ENCODE assay signal across 31 cellular contexts in genomic region chr18:75624836-75625235, GRCh38.
"Had no signal": no experiment of that assay in that cellular context is flagged by ENCODE, and none has a peak within 500 bp of the region (broad histone marks: within the 10 kb centered on the region; RNA-seq: fewer than 3 reads in every experiment).

No MANE protein-coding gene starts in this region.

- H3K27ac ChIP-seq: brain microvascular endothelial cell, esophagus squamous epithelium, gastroesophageal sphincter, neutrophil, pancreas, psoas muscle, right atrium auricular region, thyroid gland, upper lobe of right lung had no signal

- H3K27ac Mint-ChIP-seq: activated CD4-positive, alpha-beta T cell treated with anti-CD3 and anti-CD28 coated beads, Interleukin-2, amount 10 ng/mL, durations not matched to agents 7 days and 5 days; activated CD8-positive, alpha-beta memory T cell treated with anti-CD3 and anti-CD28 coated beads, Interleukin-2, amount 10 ng/mL, durations not matched to agents 7 days and 5 days; activated CD8-positive, alpha-beta T cell treated with anti-CD3 and anti-CD28 coated beads for 36 hours; activated naive CD4-positive, alpha-beta T cell treated with anti-CD3 and anti-CD28 coated beads, Interleukin-2, amount 10 ng/mL, durations not matched to agents 7 days and 5 days; activated naive CD8-positive, alpha-beta T cell treated with anti-CD3 and anti-CD28 coated beads, Interleukin-2, amount 50 U/mL, for 24 hours; natural killer cell treated with Interleukin-12 subunit alpha and Interleukin-12 subunit beta and Interleukin-15 and Interleukin-18, amount 100 ng/mL, for 72 hours; stimulated activated naive CD8-positive, alpha-beta T cell treated with anti-CD3 and anti-CD28 coated beads, Interleukin-15, Interleukin-2, amounts not matched to agents 100 ng/mL and 50 ng/mL, for 24 hours; T-helper 17 cell had no signal

- H3K4me1 ChIP-seq: esophagus squamous epithelium, gastroesophageal sphincter, pancreas, psoas muscle, right atrium auricular region, thyroid gland, upper lobe of right lung had no signal

- H3K27me3 Mint-ChIP-seq: activated CD4-positive, alpha-beta T cell treated with anti-CD3 and anti-CD28 coated beads, Interleukin-2, amount 10 ng/mL, durations not matched to agents 7 days and 5 days; activated CD8-positive, alpha-beta memory T cell treated with anti-CD3 and anti-CD28 coated beads, Interleukin-2, amount 10 ng/mL, durations not matched to agents 7 days and 5 days; central memory CD8-positive, alpha-beta T cell had no signal

- H3K4me3 ChIP-seq: esophagus squamous epithelium, gastroesophageal sphincter, pancreas, psoas muscle, right atrium auricular region, thyroid gland, upper lobe of right lung had no signal

- FAIRE-seq: colon, islet of Langerhans, pancreas had no signal

- H3K27me3 ChIP-seq: brain microvascular endothelial cell, esophagus squamous epithelium, gastroesophageal sphincter, neutrophil, pancreas, right atrium auricular region, thyroid gland, upper lobe of right lung had no signal

- H3K4me1 Mint-ChIP-seq: activated CD4-positive, alpha-beta T cell treated with anti-CD3 and anti-CD28 coated beads, Interleukin-2, amount 10 ng/mL, durations not matched to agents 7 days and 5 days; activated CD8-positive, alpha-beta memory T cell treated with anti-CD3 and anti-CD28 coated beads, Interleukin-2, amount 10 ng/mL, durations not matched to agents 7 days and 5 days; activated naive CD4-positive, alpha-beta T cell treated with anti-CD3 and anti-CD28 coated beads, Interleukin-2, amount 10 ng/mL, durations not matched to agents 7 days and 5 days; activated naive CD8-positive, alpha-beta T cell treated with anti-CD3 and anti-CD28 coated beads, Interleukin-2, amount 50 U/mL, for 24 hours; central memory CD8-positive, alpha-beta T cell; T-helper 17 cell had no signal

- DNase-seq: activated CD4-positive, alpha-beta T cell treated with anti-CD3 and anti-CD28 coated beads, Interleukin-2, amount 10 ng/mL, durations not matched to agents 7 days and 5 days; activated CD8-positive, alpha-beta memory T cell treated with anti-CD3 and anti-CD28 coated beads, Interleukin-2, amount 10 ng/mL, durations not matched to agents 7 days and 5 days; activated CD8-positive, alpha-beta T cell treated with anti-CD3 and anti-CD28 coated beads for 36 hours; activated effector memory CD4-positive, alpha-beta T cell treated with anti-CD3 and anti-CD28 coated beads, Interleukin-2, amount 50 U/mL, for 16 hours; activated naive CD4-positive, alpha-beta T cell treated with anti-CD3 and anti-CD28 coated beads, Interleukin-2, amount 10 ng/mL, durations not matched to agents 7 days and 5 days; activated naive CD8-positive, alpha-beta T cell treated with anti-CD3 and anti-CD28 coated beads, Interleukin-2, amount 50 U/mL, for 24 hours; activated T-cell treated with anti-CD3 and anti-CD28 coated beads for 4 hours; anterior cingulate cortex; brain microvascular endothelial cell; esophagus squamous epithelium; head of caudate nucleus; hypothalamus; left ventricle myocardium superior; mammary epithelial cell; midbrain; pancreas; psoas muscle; stimulated activated CD4-positive, alpha-beta T cell treated with anti-CD3 and anti-CD28 coated beads, Interleukin-12 subunit alpha, Interleukin-12 subunit beta, amount 100 ng/mL, for 4 hours; stimulated activated CD4-positive, alpha-beta T cell treated with anti-CD3 and anti-CD28 coated beads, Interleukin-4, amount 100 ng/mL, for 4 hours; substantia nigra; T-helper 17 cell; thyroid gland; upper lobe of right lung had no signal

- H3K9me3 Mint-ChIP-seq: activated CD4-positive, alpha-beta T cell treated with anti-CD3 and anti-CD28 coated beads, Interleukin-2, amount 10 ng/mL, durations not matched to agents 7 days and 5 days; activated CD8-positive, alpha-beta T cell treated with anti-CD3 and anti-CD28 coated beads for 36 hours; activated naive CD4-positive, alpha-beta T cell treated with anti-CD3 and anti-CD28 coated beads, Interleukin-2, amount 10 ng/mL, durations not matched to agents 7 days and 5 days; activated naive CD8-positive, alpha-beta T cell treated with anti-CD3 and anti-CD28 coated beads, Interleukin-2, amount 50 U/mL, for 24 hours; central memory CD8-positive, alpha-beta T cell; natural killer cell treated with Interleukin-12 subunit alpha and Interleukin-12 subunit beta and Interleukin-15 and Interleukin-18, amount 100 ng/mL, for 72 hours had no signal

- H3K36me3 Mint-ChIP-seq: activated CD8-positive, alpha-beta memory T cell treated with anti-CD3 and anti-CD28 coated beads, Interleukin-2, amount 10 ng/mL, durations not matched to agents 7 days and 5 days; activated naive CD4-positive, alpha-beta T cell treated with anti-CD3 and anti-CD28 coated beads, Interleukin-2, amount 10 ng/mL, durations not matched to agents 7 days and 5 days; natural killer cell treated with Interleukin-12 subunit alpha and Interleukin-12 subunit beta and Interleukin-15 and Interleukin-18, amount 100 ng/mL, for 72 hours had no signal

- ATAC-seq: activated CD8-positive, alpha-beta memory T cell treated with anti-CD3 and anti-CD28 coated beads, Interleukin-2, amount 10 ng/mL, durations not matched to agents 7 days and 5 days; activated CD8-positive, alpha-beta T cell treated with anti-CD3 and anti-CD28 coated beads for 36 hours; activated naive CD8-positive, alpha-beta T cell treated with anti-CD3 and anti-CD28 coated beads, Interleukin-2, amount 50 U/mL, for 24 hours; gastroesophageal sphincter; left ventricle myocardium superior; natural killer cell treated with Interleukin-12 subunit alpha and Interleukin-12 subunit beta and Interleukin-15 and Interleukin-18, amount 100 ng/mL, for 72 hours; pancreas; psoas muscle; T-helper 17 cell; upper lobe of right lung had no signal

- H3K9me3 ChIP-seq: esophagus squamous epithelium, gastroesophageal sphincter, neutrophil, pancreas, psoas muscle, right atrium auricular region, thyroid gland, upper lobe of right lung had no signal

- H3K36me3 ChIP-seq: brain microvascular endothelial cell, esophagus squamous epithelium, gastroesophageal sphincter, neutrophil, pancreas, right atrium auricular region, thyroid gland, upper lobe of right lung had no signal

- H3K4me3 Mint-ChIP-seq: activated CD4-positive, alpha-beta T cell treated with anti-CD3 and anti-CD28 coated beads, Interleukin-2, amount 10 ng/mL, durations not matched to agents 7 days and 5 days; activated CD8-positive, alpha-beta memory T cell treated with anti-CD3 and anti-CD28 coated beads, Interleukin-2, amount 10 ng/mL, durations not matched to agents 7 days and 5 days; activated CD8-positive, alpha-beta T cell treated with anti-CD3 and anti-CD28 coated beads for 36 hours; activated naive CD4-positive, alpha-beta T cell treated with anti-CD3 and anti-CD28 coated beads, Interleukin-2, amount 10 ng/mL, durations not matched to agents 7 days and 5 days; activated naive CD8-positive, alpha-beta T cell treated with anti-CD3 and anti-CD28 coated beads, Interleukin-2, amount 50 U/mL, for 24 hours; central memory CD8-positive, alpha-beta T cell; natural killer cell treated with Interleukin-12 subunit alpha and Interleukin-12 subunit beta and Interleukin-15 and Interleukin-18, amount 100 ng/mL, for 72 hours; stimulated activated naive CD8-positive, alpha-beta T cell treated with anti-CD3 and anti-CD28 coated beads, Interleukin-15, Interleukin-2, amounts not matched to agents 100 ng/mL and 50 ng/mL, for 24 hours; T-helper 17 cell had no signal
